2 cellular contexts compared by ENCODE assay signal in genomic region chr7:138727336-138728099, GRCh38.
A peak's percentile ranks its signal among the peaks of the same experiment; 100 is the strongest.
TF ChIP-seq lines count a peak whose summit lies in the region.

No MANE protein-coding gene starts in this region.

TF ChIP-seq in WTC11, 78 proteins besides CTCF, POLR2A, EP300 and RAD21 (continued from another document):
- TF ChIP-seq AR (CRISPR knock-in tag; IDR thresholded peaks at IDR 0.05) = no peak
- no peak for TF ChIP-seq ZNF423 (CRISPR knock-in tag; IDR thresholded peaks at IDR 0.05)
- no peak for TF ChIP-seq CDX4 (CRISPR knock-in tag; IDR thresholded peaks at IDR 0.05; ENCODE audit: borderline replicate concordance)
- TF ChIP-seq E2F4 (CRISPR knock-in tag; IDR thresholded peaks at IDR 0.05; ENCODE audit: borderline replicate concordance, low read depth) = no peak
- TF ChIP-seq PREB (CRISPR knock-in tag; IDR thresholded peaks at IDR 0.05; ENCODE audit: borderline replicate concordance) = no peak
- TF ChIP-seq ZNF425 (CRISPR knock-in tag; conservative IDR thresholded peaks at IDR 0.05) = no peak
- no peak for TF ChIP-seq FOXK1 (CRISPR knock-in tag; IDR thresholded peaks at IDR 0.05)
- TF ChIP-seq RORB (CRISPR knock-in tag; IDR thresholded peaks at IDR 0.05) = no peak
- no peak for TF ChIP-seq MLX (CRISPR knock-in tag; IDR thresholded peaks at IDR 0.05)
- no peak for TF ChIP-seq ZNF219 (CRISPR knock-in tag; IDR thresholded peaks at IDR 0.05; ENCODE audit: borderline replicate concordance)
- no peak for TF ChIP-seq ATF6 (CRISPR knock-in tag; IDR thresholded peaks at IDR 0.05)
- TF ChIP-seq ZNF671 (CRISPR knock-in tag; IDR thresholded peaks at IDR 0.05) = no peak
- no peak for TF ChIP-seq ZNF396 (CRISPR knock-in tag; IDR thresholded peaks at IDR 0.05; ENCODE audit: borderline replicate concordance)
- no peak for TF ChIP-seq ESRRA (CRISPR knock-in tag; IDR thresholded peaks at IDR 0.05; ENCODE audit: borderline replicate concordance)
TF ChIP-seq in WTC11: peak in this region for 0.

TF ChIP-seq in liver, 16 proteins besides CTCF, POLR2A, EP300 and RAD21 (continued from another document):
- no peak for TF ChIP-seq ZBTB33 (IDR thresholded peaks at IDR 0.05)
- no peak for TF ChIP-seq FOXA1 (IDR thresholded peaks at IDR 0.05)
- peak in 1 of 2 donors; percentile 46 for TF ChIP-seq HNF4A (conservative IDR thresholded peaks at IDR 0.05)
- TF ChIP-seq REST (IDR thresholded peaks at IDR 0.05) = no peak
- no peak for TF ChIP-seq HNF4G (IDR thresholded peaks at IDR 0.05)
- no peak for TF ChIP-seq FOXA2 (IDR thresholded peaks at IDR 0.05)
- TF ChIP-seq JUND (IDR thresholded peaks at IDR 0.05) = peak in 1 of 2 donors; percentile 15
- TF ChIP-seq SP1 (IDR thresholded peaks at IDR 0.05) = peak; percentile 79
